17 cellular contexts compared by ENCODE assay signal in the genomic region with DNA sequence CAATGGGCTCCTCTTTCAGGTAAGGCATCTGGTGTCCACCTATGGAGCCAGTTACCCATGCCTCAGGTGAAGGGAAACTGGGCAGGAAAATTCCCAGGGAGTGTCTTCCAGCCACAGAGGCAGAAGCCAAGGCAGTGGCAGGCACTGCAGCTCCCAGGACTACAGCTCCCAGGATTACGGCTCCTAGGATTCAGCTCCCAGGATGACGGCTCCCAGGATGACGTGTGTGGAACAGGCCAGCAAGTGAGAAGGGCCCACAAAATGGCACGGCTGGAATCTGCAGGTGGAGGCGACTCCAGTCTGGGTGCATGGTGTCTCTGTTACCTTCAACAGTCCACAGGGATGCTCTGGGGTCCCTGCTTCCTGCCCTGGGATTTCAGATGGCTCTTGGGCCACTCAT.
DNase-seq lines count a peak whose midpoint lies in the region; TF ChIP-seq lines count a peak whose summit lies in the region.
"Had no signal": no experiment of that assay in that cellular context is flagged by ENCODE, and none has a peak within 500 bp of the region (broad histone marks: within the 10 kb centered on the region; RNA-seq: fewer than 3 reads in every experiment).

No MANE protein-coding gene starts in this region.

- DNase-seq in D341Med (ENCODE audit: low spot score) (peak; percentile 25), coronary artery (ENCODE audit: low spot score) (peak; percentile 16), osteocyte (ENCODE audit: extremely low spot score, unreplicated experiment) (peak; percentile 70), ureter (ENCODE audit: low spot score) (peak; percentile 26), NCI-H2171 treated with DMSO at 0.1 percent for 48 hours (lab: John Stamatoyannopoulos, UW) (no peak), NCI-H146 treated with DMSO at 0.1 percent for 48 hours (lab: John Stamatoyannopoulos, UW; ENCODE audit: unreplicated experiment) (no peak), GM10248 (ENCODE audit: extremely low spot score) (no peak)
- DNase-seq: ACHN; AML-193; Caco-2; CD4-positive, alpha-beta T cell; DMS79 treated with DMSO at 0.1 percent for 48 hours; GF-D8; GM23248; HCEC 1CT had no signal

- H3K4me3 ChIP-seq in coronary artery, result no peak overlapping the region
- H3K4me3 ChIP-seq: GM12878, GM23248 had no signal

- peaks cover 6% of the 10 kb centered on the region for H3K27me3 Mint-ChIP-seq in osteocyte (ENCODE audit: unreplicated experiment)
- H3K27me3 Mint-ChIP-seq: CD4-positive, alpha-beta T cell had no signal

- CTCF ChIA-PET in GM10248 (lab: Yijun Ruan, JAX), result no interaction called here

- no peak overlapping the region for H3K4me3 Mint-ChIP-seq in osteocyte (ENCODE audit: unreplicated experiment)
- H3K4me3 Mint-ChIP-seq: CD4-positive, alpha-beta T cell had no signal

- H3K27ac ChIP-seq in coronary artery, result no peak overlapping the region
- H3K27ac ChIP-seq: C4-2B, GM23248 had no signal

- H3K4me1 Mint-ChIP-seq in osteocyte (ENCODE audit: unreplicated experiment), result no peaks in the 10 kb centered on the region

- no peaks in the 10 kb centered on the region for H3K9me3 Mint-ChIP-seq in osteocyte (ENCODE audit: unreplicated experiment)
- H3K9me3 Mint-ChIP-seq: CD4-positive, alpha-beta T cell had no signal

- TF ChIP-seq CTCF in coronary artery (IDR thresholded peaks at IDR 0.05), result no peak
- no peak for TF ChIP-seq CTCF in osteocyte (IDR thresholded peaks at IDR 0.05)
- TF ChIP-seq CTCF in GM10248 (IDR thresholded peaks at IDR 0.05; ENCODE audit: control extremely low read depth, extremely low read depth, low read depth, missing control alignments), result no peak

- POLR2A ChIA-PET in GM10248 (lab: Yijun Ruan, JAX), result no interaction called here

- H3K27ac Mint-ChIP-seq in osteocyte (ENCODE audit: unreplicated experiment), result no peak overlapping the region
- H3K27ac Mint-ChIP-seq: CD4-positive, alpha-beta T cell had no signal

- no peaks in the 10 kb centered on the region for H3K36me3 Mint-ChIP-seq in osteocyte (ENCODE audit: unreplicated experiment)

Comparison
In these comparisons a context has a peak if more than half of its experiments do, and no peak if none do; other contexts are left out.
1. DNase-seq: peak in D341Med (single experiment), coronary artery (single experiment), osteocyte (single experiment) and ureter (single experiment); none in NCI-H2171 treated with DMSO at 0.1 percent for 48 hours (single experiment), NCI-H146 treated with DMSO at 0.1 percent for 48 hours (single experiment) and GM10248 (single experiment).